In the genomic region with DNA sequence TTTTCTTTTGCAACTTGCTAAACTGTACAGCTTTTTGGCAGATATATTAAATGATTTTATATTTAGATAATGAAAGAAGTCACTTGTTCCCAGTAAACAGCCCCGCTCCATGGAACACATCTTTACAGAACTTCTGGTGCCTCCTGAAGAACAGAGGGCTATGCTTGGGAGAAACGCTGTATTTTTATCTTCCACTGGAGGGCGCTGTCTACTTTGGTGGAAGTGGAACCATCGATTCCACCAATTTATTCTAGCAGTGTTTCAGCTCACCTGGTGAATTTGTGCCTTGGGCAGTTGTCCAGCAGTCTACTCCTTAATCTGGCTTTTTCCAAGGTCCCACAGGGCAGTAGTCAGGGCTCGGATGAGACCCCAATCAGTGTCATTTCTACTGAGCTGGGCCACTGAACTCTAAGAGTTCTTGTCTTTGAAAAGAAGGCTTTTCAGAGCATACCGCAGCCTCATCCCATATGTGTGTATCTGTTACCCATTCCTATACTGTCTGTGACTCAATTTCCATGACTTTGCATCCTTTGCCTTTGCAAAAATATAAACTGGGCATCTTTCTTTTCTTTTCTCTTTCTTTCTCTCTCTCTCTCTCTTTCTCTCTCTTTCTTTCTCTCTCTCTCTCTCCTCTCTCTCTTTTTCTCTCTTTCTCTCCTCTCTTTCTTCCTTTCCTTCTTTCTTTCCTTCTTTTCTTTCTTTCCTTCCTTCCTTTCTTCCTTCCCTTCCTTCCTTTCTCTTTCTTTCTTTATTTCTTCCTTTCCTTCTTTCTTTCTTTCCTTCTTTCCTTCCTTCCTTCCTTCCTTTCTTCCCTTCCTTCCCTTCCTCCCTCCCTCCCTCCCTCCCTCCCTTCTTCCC, we compare ENCODE assay signal across 9 cellular contexts.
DNase-seq lines count a peak whose midpoint lies in the region; ATAC-seq and TF ChIP-seq lines count a peak whose summit lies in the region.
"Had no signal": no experiment of that assay in that cellular context is flagged by ENCODE, and none has a peak within 500 bp of the region (broad histone marks: within the 10 kb centered on the region; RNA-seq: fewer than 3 reads in every experiment).

No MANE protein-coding gene starts in this region.

- intact Hi-C loops in CD8-positive, alpha-beta T cell (cut with DNase I, micrococcal nuclease), result no loop called here

- CTCF ChIA-PET in CD8-positive, alpha-beta T cell (lab: Charles Lee), result interaction anchor here (0.8 kb wide), 1 partner anchor 139 kb away, joined by 3 read pairs; no protein-coding TSS in a partner anchor

- H3K27ac Mint-ChIP-seq in CD8-positive, alpha-beta T cell, result no peak overlapping the region

- no peak overlapping the region for H3K4me3 Mint-ChIP-seq in CD8-positive, alpha-beta T cell

- no peak overlapping the region for H3K27ac ChIP-seq in CD8-positive, alpha-beta T cell (ENCODE audit: low read depth, low read length)
- H3K27ac ChIP-seq in iPS DF 6.9 (ENCODE audit: low read length), result no peak overlapping the region
- H3K27ac ChIP-seq: neutrophil had no signal

- TF ChIP-seq CTCF in CD8-positive, alpha-beta T cell (IDR thresholded peaks at IDR 0.05), result peak; percentile 47
- TF ChIP-seq CTCF in GM20000 (IDR thresholded peaks at IDR 0.05; ENCODE audit: extremely low read depth, missing control alignments), result peak; percentile 79

- no peak overlapping the region for H3K4me3 ChIP-seq in CD8-positive, alpha-beta T cell (ENCODE audit: low read depth, low read length)
- H3K4me3 ChIP-seq in iPS DF 6.9 (ENCODE audit: low read length), result no peak overlapping the region

- no peaks in the 10 kb centered on the region for H3K9me3 ChIP-seq in CD8-positive, alpha-beta T cell (ENCODE audit: low read length)
- no peaks in the 10 kb centered on the region for H3K9me3 ChIP-seq in iPS DF 6.9 (ENCODE audit: control insufficient read depth, insufficient read depth, low read length)
- H3K9me3 ChIP-seq: neutrophil had no signal

- peaks cover 2% of the 10 kb centered on the region for H3K9me3 Mint-ChIP-seq in CD8-positive, alpha-beta T cell

- no peaks in the 10 kb centered on the region for H3K4me1 ChIP-seq in CD8-positive, alpha-beta T cell (ENCODE audit: insufficient read depth, low read length)
- H3K4me1 ChIP-seq in iPS DF 6.9 (ENCODE audit: control insufficient read depth, insufficient read depth, low read length), result peaks cover 4% of the 10 kb centered on the region; the same call in 1 of the 2 replicates

- peaks cover 31% of the 10 kb centered on the region for H3K27me3 Mint-ChIP-seq in CD8-positive, alpha-beta T cell (ENCODE audit: low read depth)

- no peaks in the 10 kb centered on the region for H3K36me3 ChIP-seq in CD8-positive, alpha-beta T cell (ENCODE audit: insufficient read depth, low read length)
- H3K36me3 ChIP-seq in iPS DF 6.9 (ENCODE audit: control insufficient read depth, insufficient read depth, low read length), result no peaks in the 10 kb centered on the region
- H3K36me3 ChIP-seq: neutrophil had no signal

- no peaks in the 10 kb centered on the region for H3K36me3 Mint-ChIP-seq in CD8-positive, alpha-beta T cell

- no CpG with 5 or more reads among the region's 6 CpGs for WGBS in iPS DF 6.9 (ENCODE audit: insufficient coverage, insufficient read length)

- peaks cover 2% of the 10 kb centered on the region for H3K27me3 ChIP-seq in CD8-positive, alpha-beta T cell (ENCODE audit: insufficient read depth, low read length)
- H3K27me3 ChIP-seq in iPS DF 6.9 (ENCODE audit: control insufficient read depth, insufficient read depth, low read length), result no peaks in the 10 kb centered on the region
- H3K27me3 ChIP-seq: neutrophil had no signal

- no peaks in the 10 kb centered on the region for H3K4me1 Mint-ChIP-seq in CD8-positive, alpha-beta T cell (ENCODE audit: low read depth)

- ATAC-seq in CD8-positive, alpha-beta T cell, result no peak
- ATAC-seq in stimulated activated naive CD8-positive, alpha-beta T cell treated with anti-CD3 and anti-CD28 coated beads, Interleukin-15, Interleukin-2, amounts not matched to agents 100 U/mL and 50 U/mL, for 24 hours, result no peak
- ATAC-seq in HG03175 (IDR thresholded peaks at IDR 0.05; ENCODE audit: unreplicated experiment), result no peak
- ATAC-seq in GM18870 (IDR thresholded peaks at IDR 0.05; ENCODE audit: unreplicated experiment), result no peak

- POLR2A ChIA-PET in CD8-positive, alpha-beta T cell (lab: Charles Lee), result no interaction called here

- DNase-seq in CD8-positive, alpha-beta T cell, result peak in 1 of 7 experiments; percentile 13
- DNase-seq in GM20000 (ENCODE audit: low spot score) (peak; percentile 38), NCI-H345 treated with DMSO at 0.1 percent for 48 hours (lab: John Stamatoyannopoulos, UW; ENCODE audit: unreplicated experiment) (peak; percentile 4), amniotic epithelial cell (ENCODE audit: low read depth) (peak; percentile 46), iPS DF 6.9 (ENCODE audit: low read depth, low spot score) (peak; percentile 71)
- peak; percentile 39 for DNase-seq in stimulated activated naive CD8-positive, alpha-beta T cell treated with anti-CD3 and anti-CD28 coated beads, Interleukin-15, Interleukin-2, amounts not matched to agents 100 U/mL and 50 U/mL, for 24 hours
